22 cellular contexts compared by ENCODE assay signal in genomic region chr5:32565143-32565542, GRCh38.
"Had no signal": no experiment of that assay in that cellular context is flagged by ENCODE, and none has a peak within 500 bp of the region (broad histone marks: within the 10 kb centered on the region; RNA-seq: fewer than 3 reads in every experiment).

No MANE protein-coding gene starts in this region.

- H3K4me3 ChIP-seq: skin epidermis, suprapubic skin had no signal

- H3K27ac ChIP-seq: foreskin keratinocyte, skin epidermis, suprapubic skin had no signal

- H3K36me3 ChIP-seq: suprapubic skin had no signal

- H3K27me3 ChIP-seq: foreskin keratinocyte, suprapubic skin had no signal

- H3K9me3 ChIP-seq: suprapubic skin had no signal

- H3K4me1 ChIP-seq: foreskin keratinocyte, suprapubic skin had no signal

- ATAC-seq: activated CD8-positive, alpha-beta memory T cell treated with anti-CD3 and anti-CD28 coated beads, Interleukin-2, amount 10 ng/mL, durations not matched to agents 7 days and 5 days; foreskin keratinocyte; right cardiac atrium; stimulated activated naive CD8-positive, alpha-beta T cell treated with anti-CD3 and anti-CD28 coated beads, Interleukin-15, Interleukin-2, amounts not matched to agents 100 U/mL and 50 U/mL, for 24 hours had no signal

- DNase-seq: activated CD4-positive, alpha-beta T cell treated with anti-CD3 and anti-CD28 coated beads, Interleukin-2, amount 50 U/mL, for 48 hours; activated CD4-positive, CD25-positive, alpha-beta regulatory T cell treated with anti-CD3 and anti-CD28 coated beads, Interleukin-2, amount 50 U/mL, for 72 hours; activated CD8-positive, alpha-beta memory T cell treated with anti-CD3 and anti-CD28 coated beads, Interleukin-2, amount 10 ng/mL, durations not matched to agents 7 days and 5 days; activated naive CD4-positive, alpha-beta T cell treated with anti-CD3 and anti-CD28 coated beads, Interleukin-2, amount 50 U/mL, for 16 hours; activated T-cell treated with anti-CD3 and anti-CD28 coated beads, Interleukin-2, amount 50 U/mL, for 24 hours; effector memory CD4-positive, alpha-beta T cell; foreskin keratinocyte; glutamatergic neuron; kidney glomerular epithelial cell; mesendoderm; nephron progenitor cell; occipital lobe; right cardiac atrium; stimulated activated CD4-positive, alpha-beta T cell treated with anti-CD3 and anti-CD28 coated beads, Interleukin-15, amount 100 ng/mL, for 24 hours; stimulated activated CD4-positive, alpha-beta T cell treated with anti-CD3 and anti-CD28 coated beads, Interleukin-4, amount 100 ng/mL, for 1 hour; stimulated activated naive CD8-positive, alpha-beta T cell treated with anti-CD3 and anti-CD28 coated beads, Interleukin-15, Interleukin-2, amounts not matched to agents 100 U/mL and 50 U/mL, for 24 hours; T-helper 9 cell; trophoblast cell had no signal

- FAIRE-seq: astrocyte, bronchial epithelial cell had no signal
